In genomic region chr3:134250717-134251220, GRCh38 we compare ENCODE assay signal across 1 cellular context.
TF ChIP-seq lines count a peak whose summit lies in the region.

RYK (minus strand) TSS chr3:134250859; CDS start chr3:134250654, 205 bp downstream.

TF ChIP-seq in K562, 482 proteins besides CTCF, POLR2A, EP300 and RAD21 (continued from another document and continues in another):
- no peak for TF ChIP-seq ZNF609 (CRISPR knock-in tag; IDR thresholded peaks at IDR 0.05; ENCODE audit: borderline replicate concordance)
- no peak for TF ChIP-seq PURB (CRISPR knock-in tag; IDR thresholded peaks at IDR 0.05; ENCODE audit: low read depth)
- peak; percentile 54; the same call in 1 of the 2 replicates for TF ChIP-seq MYC (IDR thresholded peaks at IDR 0.05; ENCODE audit: low read depth, low read length)
- no peak for TF ChIP-seq MYC (CRISPR knock-in tag; IDR thresholded peaks at IDR 0.05; ENCODE audit: borderline replicate concordance, low read depth)
- TF ChIP-seq STAT5B (CRISPR knock-in tag; IDR thresholded peaks at IDR 0.05), result no peak
- no peak for TF ChIP-seq RBBP5 (IDR thresholded peaks at IDR 0.05; ENCODE audit: borderline replicate concordance, insufficient read depth, low read length, poor library complexity, severe bottlenecking)
- no peak for TF ChIP-seq PHB (CRISPR knock-in tag; IDR thresholded peaks at IDR 0.05)
- TF ChIP-seq ZZZ3 (IDR thresholded peaks at IDR 0.05), result no peak
- no peak for TF ChIP-seq FUS (optimal IDR thresholded peaks at IDR 0.05; ENCODE audit: low read depth, low read length)
- 0 out of 2 replicates have a peak, but pooled peaks have one; percentile 23 for TF ChIP-seq SOX6 (IDR thresholded peaks at IDR 0.05)
- TF ChIP-seq ZNF354B (CRISPR knock-in tag; IDR thresholded peaks at IDR 0.05), result no peak
- no peak for TF ChIP-seq KLF16 (IDR thresholded peaks at IDR 0.05)
- no peak for TF ChIP-seq HDAC6 (IDR thresholded peaks at IDR 0.05; ENCODE audit: low read depth, low read length)
- no peak for TF ChIP-seq ZNF511 (CRISPR knock-in tag; IDR thresholded peaks at IDR 0.05)
- no peak for TF ChIP-seq TOE1 (IDR thresholded peaks at IDR 0.05; ENCODE audit: borderline replicate concordance)
- TF ChIP-seq TOE1 (CRISPR knock-in tag; IDR thresholded peaks at IDR 0.05; ENCODE audit: borderline replicate concordance, low read depth), result no peak
- TF ChIP-seq AFF4 (CRISPR knock-in tag; IDR thresholded peaks at IDR 0.05), result no peak
- TF ChIP-seq PREB (CRISPR knock-in tag; IDR thresholded peaks at IDR 0.05), result no peak
- TF ChIP-seq ZNF134 (CRISPR knock-in tag; conservative IDR thresholded peaks at IDR 0.05), result no peak
- TF ChIP-seq ETS2 (tag; IDR thresholded peaks at IDR 0.05; ENCODE audit: borderline replicate concordance, poor library complexity, severe bottlenecking), result no peak
- TF ChIP-seq STAT5A (IDR thresholded peaks at IDR 0.05; ENCODE audit: borderline replicate concordance, low read length), result no peak
- no peak for TF ChIP-seq ZNF384 (IDR thresholded peaks at IDR 0.05; ENCODE audit: low read depth, low read length)
- TF ChIP-seq ZNF707 (CRISPR knock-in tag; conservative IDR thresholded peaks at IDR 0.05), result no peak
- TF ChIP-seq ZC3H11A (IDR thresholded peaks at IDR 0.05; ENCODE audit: low read depth, low read length), result no peak
- TF ChIP-seq FOSL1 (tag; conservative IDR thresholded peaks at IDR 0.05), result no peak
- peak; percentile 93 for TF ChIP-seq POLR2G (IDR thresholded peaks at IDR 0.05; ENCODE audit: low read depth, low read length)
- no peak for TF ChIP-seq ZNF318 (IDR thresholded peaks at IDR 0.05; ENCODE audit: borderline replicate concordance in 1 of 2, low read depth in 1 of 2)
- TF ChIP-seq E2F3 (CRISPR knock-in tag; IDR thresholded peaks at IDR 0.05), result no peak
- TF ChIP-seq ZFP1 (CRISPR knock-in tag; IDR thresholded peaks at IDR 0.05), result no peak
- no peak for TF ChIP-seq PKNOX1 (IDR thresholded peaks at IDR 0.05)
- no peak for TF ChIP-seq TSC22D4 (tag; IDR thresholded peaks at IDR 0.05)
- no peak for TF ChIP-seq ZBTB5 (IDR thresholded peaks at IDR 0.05)
- TF ChIP-seq PCBP1 (IDR thresholded peaks at IDR 0.05; ENCODE audit: low read depth, low read length, poor library complexity, severe bottlenecking), result peak; percentile 34
- TF ChIP-seq GATAD2A (IDR thresholded peaks at IDR 0.05), result no peak
- TF ChIP-seq CREB3L1 (IDR thresholded peaks at IDR 0.05; ENCODE audit: borderline replicate concordance, low read depth), result no peak
- no peak for TF ChIP-seq ARHGAP35 (IDR thresholded peaks at IDR 0.05; ENCODE audit: partially characterized antibody)
- TF ChIP-seq SNRNP70 (optimal IDR thresholded peaks at IDR 0.05; ENCODE audit: low read depth, low read length), result no peak
- TF ChIP-seq HMGN3 (IDR thresholded peaks at IDR 0.05; ENCODE audit: borderline replicate concordance, extremely low read depth, insufficient read length, low read depth, low read length), result no peak
